ENCODE assay signal across 12 cellular contexts in genomic region chr2:162768646-162769045, GRCh38.
DNase-seq lines count a peak whose midpoint lies in the region; ATAC-seq, FAIRE-seq and TF ChIP-seq lines count a peak whose summit lies in the region.
"Had no signal": no experiment of that assay in that cellular context is flagged by ENCODE, and none has a peak within 500 bp of the region (broad histone marks: within the 10 kb centered on the region; RNA-seq: fewer than 3 reads in every experiment).

No MANE protein-coding gene starts in this region.

- no peak overlapping the region for H3K4me3 Mint-ChIP-seq in activated CD4-positive, alpha-beta T cell treated with anti-CD3 and anti-CD28 coated beads, Interleukin-2, amount 10 ng/mL, durations not matched to agents 7 days and 5 days
- H3K4me3 Mint-ChIP-seq: CD4-positive, alpha-beta memory T cell; HFFc6 had no signal

- CTCF ChIA-PET in activated CD4-positive, alpha-beta T cell treated with anti-CD3 and anti-CD28 coated beads, Interleukin-2, amount 10 ng/mL, durations not matched to agents 7 days and 5 days (lab: Charles Lee), result no interaction called here

- no peaks in the 10 kb centered on the region for H3K27me3 Mint-ChIP-seq in activated CD4-positive, alpha-beta T cell treated with anti-CD3 and anti-CD28 coated beads, Interleukin-2, amount 10 ng/mL, durations not matched to agents 7 days and 5 days
- H3K27me3 Mint-ChIP-seq: CD4-positive, alpha-beta memory T cell had no signal

- no peaks in the 10 kb centered on the region for H3K4me1 ChIP-seq in pancreas
- H3K4me1 ChIP-seq: breast epithelium had no signal

- peak; percentile 98 for DNase-seq in NCI-H1105 treated with DMSO at 0.1 percent for 48 hours (lab: John Stamatoyannopoulos, UW)
- DNase-seq in NCI-H2227 treated with DMSO at 0.1 percent for 48 hours (lab: John Stamatoyannopoulos, UW), result peak; percentile 93
- DNase-seq in pancreas, result peak in 4 of 6 donors; percentile 6 to 55 (median 19)
- no peak for DNase-seq in activated CD4-positive, alpha-beta T cell treated with anti-CD3 and anti-CD28 coated beads, Interleukin-2, amount 10 ng/mL, durations not matched to agents 7 days and 5 days
- DNase-seq: activated T-cell treated with anti-CD3 and anti-CD28 coated beads for 4 hours; CD4-positive, alpha-beta memory T cell; HFFc6 had no signal

- no peak for TF ChIP-seq CTCF in pancreas (IDR thresholded peaks at IDR 0.05)

- 34 to 37% methylated on average over 4 of the region's 4 CpGs for WGBS in pancreas, 2 donors

- no peaks in the 10 kb centered on the region for H3K4me1 Mint-ChIP-seq in activated CD4-positive, alpha-beta T cell treated with anti-CD3 and anti-CD28 coated beads, Interleukin-2, amount 10 ng/mL, durations not matched to agents 7 days and 5 days
- H3K4me1 Mint-ChIP-seq: CD4-positive, alpha-beta memory T cell had no signal

- no peak overlapping the region for H3K27ac Mint-ChIP-seq in activated CD4-positive, alpha-beta T cell treated with anti-CD3 and anti-CD28 coated beads, Interleukin-2, amount 10 ng/mL, durations not matched to agents 7 days and 5 days
- H3K27ac Mint-ChIP-seq: CD4-positive, alpha-beta memory T cell; HFFc6 had no signal

- FAIRE-seq in pancreas (lab: Jason Lieb, UNC), result no peak

- no peaks in the 10 kb centered on the region for H3K27me3 ChIP-seq in pancreas
- H3K27me3 ChIP-seq: breast epithelium had no signal

- H3K27ac ChIP-seq in cingulate gyrus (ENCODE audit: low read depth, low read length), result peak overlapping the region; percentile 30
- H3K27ac ChIP-seq in pancreas, result no peak overlapping the region
- H3K27ac ChIP-seq: breast epithelium, RWPE1 had no signal

- H3K9me3 ChIP-seq in pancreas, result no peaks in the 10 kb centered on the region
- H3K9me3 ChIP-seq: breast epithelium had no signal

- no peaks in the 10 kb centered on the region for H3K9me3 Mint-ChIP-seq in activated CD4-positive, alpha-beta T cell treated with anti-CD3 and anti-CD28 coated beads, Interleukin-2, amount 10 ng/mL, durations not matched to agents 7 days and 5 days

- H3K36me3 Mint-ChIP-seq in activated CD4-positive, alpha-beta T cell treated with anti-CD3 and anti-CD28 coated beads, Interleukin-2, amount 10 ng/mL, durations not matched to agents 7 days and 5 days (ENCODE audit: low read depth), result no peaks in the 10 kb centered on the region
- H3K36me3 Mint-ChIP-seq: CD4-positive, alpha-beta memory T cell had no signal

- POLR2A ChIA-PET in activated CD4-positive, alpha-beta T cell treated with anti-CD3 and anti-CD28 coated beads, Interleukin-2, amount 10 ng/mL, durations not matched to agents 7 days and 5 days (lab: Charles Lee), result no interaction called here

- no peak overlapping the region for H3K4me3 ChIP-seq in pancreas
- H3K4me3 ChIP-seq: breast epithelium had no signal

- intact Hi-C loops in pancreas (cut with DNase I), result no loop called here

- no peaks in the 10 kb centered on the region for H3K36me3 ChIP-seq in pancreas
- H3K36me3 ChIP-seq: breast epithelium had no signal

- ATAC-seq in pancreas (peak; percentile 82 to 93 (median 88)), HG02571 (IDR thresholded peaks at IDR 0.05; ENCODE audit: unreplicated experiment) (no peak), GM19328 (IDR thresholded peaks at IDR 0.05; ENCODE audit: unreplicated experiment) (no peak)

Comparison
In these comparisons a context has a peak if more than half of its experiments do, and no peak if none do; other contexts are left out.
1. ATAC-seq: peak in pancreas (4 of 4); none in HG02571 (single experiment) and GM19328 (single experiment).